In genomic region chr20:9807176-9807575, GRCh38 we compare ENCODE assay signal across 15 cellular contexts. TPM values are rescaled to one million over a fixed set of nuclear protein-coding genes. Genes with fewer than 3 reads are reported as not detected.
DNase-seq lines count a peak whose midpoint lies in the region; ATAC-seq and TF ChIP-seq lines count a peak whose summit lies in the region.
"Had no signal": no experiment of that assay in that cellular context is flagged by ENCODE, and none has a peak within 500 bp of the region (broad histone marks: within the 10 kb centered on the region; RNA-seq: fewer than 3 reads in every experiment).

No MANE protein-coding gene starts in this region.

- TF ChIP-seq CTCF in right atrium auricular region (IDR thresholded peaks at IDR 0.05) = no peak

- in situ Hi-C loops in G401 (cut with HindIII; ENCODE audit: low sequenced_read_pairs) = no loop called here

- no peaks in the 10 kb centered on the region for H3K36me3 ChIP-seq in right atrium auricular region
- H3K36me3 ChIP-seq: BLaER1 had no signal

- H3K4me1 ChIP-seq in right atrium auricular region = no peaks in the 10 kb centered on the region
- H3K4me1 ChIP-seq: A549, BLaER1, Caco-2 had no signal

- no peak for ATAC-seq in HG02763 (IDR thresholded peaks at IDR 0.05; ENCODE audit: unreplicated experiment)
- no peak for ATAC-seq in stimulated activated naive CD8-positive, alpha-beta T cell treated with anti-CD3 and anti-CD28 coated beads, Interleukin-15, Interleukin-2, amounts not matched to agents 100 U/mL and 50 U/mL, for 24 hours
- ATAC-seq: A549, GM12878, HepG2 had no signal

- no peaks in the 10 kb centered on the region for H3K9me3 ChIP-seq in right atrium auricular region
- H3K9me3 ChIP-seq: A549, BLaER1, Caco-2 had no signal

- H3K27me3 ChIP-seq in right atrium auricular region = no peaks in the 10 kb centered on the region
- H3K27me3 ChIP-seq: BLaER1 had no signal

- no peak overlapping the region for H3K27ac ChIP-seq in right atrium auricular region
- H3K27ac ChIP-seq: A549, BLaER1 had no signal

- DNase-seq in G401 (ENCODE audit: low spot score) = peak; percentile 95
- DNase-seq in NCI-H2171 treated with DMSO at 0.1 percent for 48 hours (lab: John Stamatoyannopoulos, UW) = peak; percentile 84
- DNase-seq in cerebellar nuclear complex (lab: John Stamatoyannopoulos, UW) = peak; percentile 29 to 79
- no peak for DNase-seq in stimulated activated naive CD8-positive, alpha-beta T cell treated with anti-CD3 and anti-CD28 coated beads, Interleukin-15, Interleukin-2, amounts not matched to agents 100 U/mL and 50 U/mL, for 24 hours
- DNase-seq in right atrium auricular region (ENCODE audit: low spot score) = no peak
- no peak for DNase-seq in glomerular visceral epithelial cell (ENCODE audit: extremely low spot score)
- DNase-seq: Caco-2; CD8-positive, alpha-beta memory T cell; HCEC 1CT; HFFc6 had no signal

- no peak overlapping the region for H3K4me3 ChIP-seq in right atrium auricular region
- H3K4me3 ChIP-seq: A549, BLaER1, GM12878 had no signal

RNA-seq across cellular contexts. Expression of gene PAK5, which starts 31.7 kb away (rescaled TPM):
- total RNA-seq in G401 (2014; rRNA removed; shearing (Covaris generic)) = not detected in 2 replicates
- total RNA-seq in right atrium auricular region = under 1 TPM in 1 of 2 donors, not detected in 1; 0.12 TPM
- total RNA-seq: Caco-2; CD8-positive, alpha-beta memory T cell; GM12878; HepG2; HFFc6 had no signal

Comparison
In these comparisons a context has a peak if more than half of its experiments do, and no peak if none do; other contexts are left out.
1. DNase-seq: peak in G401 (single experiment), NCI-H2171 treated with DMSO at 0.1 percent for 48 hours (single experiment) and cerebellar nuclear complex (2 of 2); none in stimulated activated naive CD8-positive, alpha-beta T cell treated with anti-CD3 and anti-CD28 coated beads, Interleukin-15, Interleukin-2, amounts not matched to agents 100 U/mL and 50 U/mL, for 24 hours (single experiment), right atrium auricular region (single experiment) and glomerular visceral epithelial cell (single experiment).